8 cellular contexts compared by ENCODE assay signal in the genomic region with DNA sequence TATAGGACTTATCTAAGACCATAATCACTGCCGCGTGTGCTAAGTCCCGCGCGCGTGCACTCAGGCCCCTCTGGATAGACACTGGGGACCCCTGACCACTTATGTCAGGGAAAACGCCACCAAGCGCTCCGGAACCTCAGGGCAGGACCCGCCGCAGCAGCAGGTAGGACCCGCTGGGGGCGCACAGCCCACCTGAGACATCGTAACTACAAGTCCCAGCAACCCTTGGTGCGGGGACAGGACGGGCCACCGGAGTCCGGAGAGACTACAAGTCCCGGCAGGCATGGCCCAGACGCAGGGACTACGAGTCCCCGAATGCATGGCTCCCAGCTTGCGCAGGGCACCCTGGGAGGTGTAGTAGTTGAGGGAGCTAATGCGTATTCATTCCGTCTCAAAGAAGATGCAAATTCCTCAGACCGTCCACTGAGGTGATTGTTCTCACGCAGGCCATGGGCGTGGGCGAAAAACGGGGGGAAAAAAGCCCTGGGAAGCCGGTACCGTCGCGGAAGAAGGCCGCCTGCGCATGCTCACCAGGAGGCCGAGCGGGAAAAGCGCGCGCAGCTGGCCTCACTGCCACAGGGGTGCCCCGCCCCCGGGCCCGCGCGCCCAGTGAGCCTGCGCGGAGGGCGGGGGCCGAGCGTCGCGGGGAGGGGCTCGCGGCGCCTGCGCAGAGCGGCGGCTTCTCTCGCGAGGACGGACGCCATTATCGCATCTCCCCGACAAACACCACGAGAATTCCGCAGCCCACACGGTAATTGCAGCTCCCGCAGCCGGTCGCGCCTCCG. TPM values are rescaled to one million over a fixed set of nuclear protein-coding genes. Genes with fewer than 3 reads are reported as not detected.
DNase-seq lines count a peak whose midpoint lies in the region; FAIRE-seq and TF ChIP-seq lines count a peak whose summit lies in the region.

A gene with protein sequence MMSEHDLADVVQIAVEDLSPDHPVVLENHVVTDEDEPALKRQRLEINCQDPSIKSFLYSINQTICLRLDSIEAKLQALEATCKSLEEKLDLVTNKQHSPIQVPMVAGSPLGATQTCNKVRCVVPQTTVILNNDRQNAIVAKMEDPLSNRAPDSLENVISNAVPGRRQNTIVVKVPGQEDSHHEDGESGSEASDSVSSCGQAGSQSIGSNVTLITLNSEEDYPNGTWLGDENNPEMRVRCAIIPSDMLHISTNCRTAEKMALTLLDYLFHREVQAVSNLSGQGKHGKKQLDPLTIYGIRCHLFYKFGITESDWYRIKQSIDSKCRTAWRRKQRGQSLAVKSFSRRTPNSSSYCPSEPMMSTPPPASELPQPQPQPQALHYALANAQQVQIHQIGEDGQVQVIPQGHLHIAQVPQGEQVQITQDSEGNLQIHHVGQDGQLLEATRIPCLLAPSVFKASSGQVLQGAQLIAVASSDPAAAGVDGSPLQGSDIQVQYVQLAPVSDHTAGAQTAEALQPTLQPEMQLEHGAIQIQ (plus strand): TSS at position 670 of the 785 bp plus-strand sequence. CDS start 23,682 bp downstream, outside the sequence.

- peaks cover 33% of the 10 kb centered on the region for H3K4me1 Mint-ChIP-seq in HFFc6 (ENCODE audit: low read depth)
- peaks cover 41% of the 10 kb centered on the region for H3K4me1 Mint-ChIP-seq in activated naive CD4-positive, alpha-beta T cell treated with anti-CD3 and anti-CD28 coated beads for 36 hours (ENCODE audit: low read depth)

- peak within 1 kb of the TSS; percentile 99 for H3K27ac Mint-ChIP-seq in HFFc6
- peak within 1 kb of the TSS; percentile 99 for H3K27ac Mint-ChIP-seq in activated naive CD4-positive, alpha-beta T cell treated with anti-CD3 and anti-CD28 coated beads for 36 hours

- no peak for FAIRE-seq in frontal cortex (lab: Jason Lieb, UNC)

- H2BK15ac ChIP-seq in neuronal stem cell (ENCODE audit: low read length) = no peak within 1 kb of the TSS

- H3K4me3 Mint-ChIP-seq in HFFc6 = peak within 1 kb of the TSS; percentile 98
- H3K4me3 Mint-ChIP-seq in activated naive CD4-positive, alpha-beta T cell treated with anti-CD3 and anti-CD28 coated beads for 36 hours = peak within 1 kb of the TSS; percentile 85

- H3K4me3 ChIP-seq in GM08714 (ENCODE audit: low read length) (peak within 1 kb of the TSS; percentile 96), neuronal stem cell (ENCODE audit: low read length in 2 of 2) (peak within 1 kb of the TSS; percentile 66 to 96)

- CTCF ChIA-PET in activated naive CD4-positive, alpha-beta T cell treated with anti-CD3 and anti-CD28 coated beads for 36 hours (lab: Charles Lee) = interaction anchor here (0.8 to 1.2 kb wide), 7 partner anchors 12 to 171 kb away, joined by 3 to 7 read pairs (median 4); partner anchors contain the start of gene SLC7A5

- H3K79me1 ChIP-seq in neuronal stem cell (ENCODE audit: low read depth, low read length) = peaks cover 12% of the 10 kb centered on the region

- peaks cover 11% of the 10 kb centered on the region for H3K36me3 Mint-ChIP-seq in HFFc6 (ENCODE audit: low read depth)
- H3K36me3 Mint-ChIP-seq in activated naive CD4-positive, alpha-beta T cell treated with anti-CD3 and anti-CD28 coated beads for 36 hours (ENCODE audit: low read depth) = peaks cover 10% of the 10 kb centered on the region

- peak within 1 kb of the TSS; percentile 89 for H4K8ac ChIP-seq in neuronal stem cell (ENCODE audit: low read depth, low read length)

- peaks cover 3 to 31% of the 10 kb centered on the region in 2 donors for H3K36me3 ChIP-seq in neuronal stem cell (replicated peaks in 1 of 2; ENCODE audit: control insufficient read depth in 2 of 2, insufficient read depth in 2 of 2, low read length in 2 of 2)

- no peak within 1 kb of the TSS for H3K23ac ChIP-seq in neuronal stem cell (ENCODE audit: low read depth, low read length, poor library complexity)

- peak within 1 kb of the TSS; percentile 71 for H2BK5ac ChIP-seq in neuronal stem cell (ENCODE audit: low read length)

- peak within 1 kb of the TSS; percentile 94 for H3K4me2 ChIP-seq in neuronal stem cell (ENCODE audit: insufficient read depth, low read length, poor library complexity, severe bottlenecking)

- DNase-seq in HFFc6 (peak; percentile 97), NAMALWA (ENCODE audit: low spot score) (peak; percentile 99), SK-N-DZ (ENCODE audit: low spot score) (peak; percentile 100), frontal cortex (ENCODE audit: low spot score in 2 of 2) (peak; percentile 96 to 97), neuronal stem cell (ENCODE audit: low spot score) (peak; percentile 98)
- peak; percentile 98 for DNase-seq in activated naive CD4-positive, alpha-beta T cell treated with anti-CD3 and anti-CD28 coated beads for 36 hours

- H3K4me1 ChIP-seq in neuronal stem cell (ENCODE audit: control insufficient read depth in 2 of 2, insufficient read depth in 1 of 2, low read depth in 1 of 2, low read length in 2 of 2) = peaks cover 7 to 9% of the 10 kb centered on the region in 2 donors

- no peaks in the 10 kb centered on the region for H3K9me3 ChIP-seq in neuronal stem cell (replicated peaks in 1 of 2; ENCODE audit: control insufficient read depth in 2 of 2, insufficient read depth in 1 of 2, low read depth in 1 of 2, low read length in 2 of 2)

- no peak within 1 kb of the TSS for H2BK12ac ChIP-seq in neuronal stem cell (ENCODE audit: low read length)

- no CpG with 5 or more reads among the region's 73 CpGs for WGBS in neuronal stem cell (ENCODE audit: extremely low coverage in 2 of 2, insufficient read length in 2 of 2, insufficient replicate concordance in 1 of 2), 2 donors

- H3K4ac ChIP-seq in neuronal stem cell (ENCODE audit: low read length) = peak within 1 kb of the TSS; percentile 2

- H3K18ac ChIP-seq in neuronal stem cell (ENCODE audit: low read length) = peak within 1 kb of the TSS; percentile 94

- H2AK5ac ChIP-seq in neuronal stem cell (ENCODE audit: low read depth, low read length) = peak within 1 kb of the TSS; percentile 68

- TF ChIP-seq CTCF in HFFc6 (IDR thresholded peaks at IDR 0.05) (peak; percentile 72), subcutaneous adipose tissue (IDR thresholded peaks at IDR 0.05; ENCODE audit: low read depth) (no peak)

- intact Hi-C loops in activated naive CD4-positive, alpha-beta T cell treated with anti-CD3 and anti-CD28 coated beads for 36 hours (cut with micrococcal nuclease) = loop anchor here (1.0 to 5.0 kb wide), 6 partner anchors 36 to 562 kb away; partner anchors contain the start of genes ZCCHC14 and ZFPM1

- no peaks in the 10 kb centered on the region for H3K27me3 ChIP-seq in neuronal stem cell (ENCODE audit: control insufficient read depth in 3 of 3, insufficient read depth in 3 of 3, low read depth in 1 of 3, low read length in 3 of 3)

- H3K14ac ChIP-seq in neuronal stem cell (ENCODE audit: low read length) = peak within 1 kb of the TSS; percentile 76

- peak within 1 kb of the TSS; percentile 95 for H2AFZ ChIP-seq in neuronal stem cell (ENCODE audit: low read length)

- peak within 1 kb of the TSS; percentile 83 for H3K9ac ChIP-seq in neuronal stem cell (ENCODE audit: low read depth, low read length, poor library complexity)

- H3K9me3 Mint-ChIP-seq in HFFc6 = no peaks in the 10 kb centered on the region
- H3K9me3 Mint-ChIP-seq in activated naive CD4-positive, alpha-beta T cell treated with anti-CD3 and anti-CD28 coated beads for 36 hours = no peaks in the 10 kb centered on the region

- peaks cover 5% of the 10 kb centered on the region for H3K27me3 Mint-ChIP-seq in HFFc6 (ENCODE audit: insufficient read depth)
- H3K27me3 Mint-ChIP-seq in activated naive CD4-positive, alpha-beta T cell treated with anti-CD3 and anti-CD28 coated beads for 36 hours (ENCODE audit: low read depth) = no peaks in the 10 kb centered on the region

- H2BK120ac ChIP-seq in neuronal stem cell (ENCODE audit: low read depth, low read length) = no peak within 1 kb of the TSS

- no peak within 1 kb of the TSS for H4K91ac ChIP-seq in neuronal stem cell (ENCODE audit: low read depth, low read length, poor library complexity)

- peak within 1 kb of the TSS; percentile 89 for H3K27ac ChIP-seq in neuronal stem cell (replicated peaks; ENCODE audit: low read length)

RNA-seq across cellular contexts. Expression of the gene that starts here (rescaled TPM):
- 10 to 100 TPM; 15.6 to 19.0 (median 16.2) TPM for total RNA-seq in HFFc6 (2021; fragmentation: NEBNext Ultra II Directional; extraction: Animal tissue kit (Norgen Biotek cat#: 25700))
- 19.1 and 26.6 TPM in 2 replicates for polyA plus RNA-seq in SK-N-DZ (2014; cell fraction: cytosol; rRNA removed)
- polyA plus RNA-seq in SK-N-DZ (2014; cell fraction: nucleus; rRNA removed) = 27.9 and 35.3 TPM in 2 replicates
- total RNA-seq in activated naive CD4-positive, alpha-beta T cell treated with anti-CD3 and anti-CD28 coated beads for 36 hours = 10 to 100 TPM; 35.1 to 38.6 TPM
- total RNA-seq in frontal cortex (40.8 TPM), subcutaneous adipose tissue (10 to 100 TPM; 12.9 to 21.1 (median 16.9) TPM)
- polyA plus RNA-seq in neuronal stem cell (2013, experiment 1 of 2) = 22.7 TPM
- polyA plus RNA-seq in neuronal stem cell (2013, experiment 2 of 2) = 22.7 TPM

Comparison
In these comparisons a context has a peak if more than half of its experiments do, and no peak if none do; other contexts are left out.
1. Peak in every context shown above with its lines: DNase-seq, H3K4me3 ChIP-seq and H3K27ac ChIP-seq.